ENCODE assay signal across 1 cellular context in genomic region chr4:143225167-143225566, GRCh38.
TF ChIP-seq lines count a peak whose summit lies in the region.

No MANE protein-coding gene starts in this region.

TF ChIP-seq in HepG2, 621 proteins besides CTCF, POLR2A, EP300 and RAD21 (continued from another document and continues in another):
- no peak for TF ChIP-seq DZIP1 (CRISPR knock-in tag; IDR thresholded peaks at IDR 0.05)
- no peak for TF ChIP-seq REST (IDR thresholded peaks at IDR 0.05; ENCODE audit: borderline replicate concordance in 1 of 2, low read depth in 1 of 2, low read length in 2 of 2)
- TF ChIP-seq HNRNPLL (IDR thresholded peaks at IDR 0.05; ENCODE audit: low read depth, low read length, poor library complexity, severe bottlenecking): no peak
- 0 out of 2 replicates have a peak, but pooled peaks have one; percentile 37 for TF ChIP-seq SIX1 (CRISPR knock-in tag; IDR thresholded peaks at IDR 0.05; ENCODE audit: borderline replicate concordance)
- peak; percentile 55 for TF ChIP-seq NFIC (IDR thresholded peaks at IDR 0.05; ENCODE audit: low read length)
- TF ChIP-seq ONECUT2 (CRISPR knock-in tag; IDR thresholded peaks at IDR 0.05): no peak
- no peak for TF ChIP-seq POLR2AphosphoS5 (IDR thresholded peaks at IDR 0.05; ENCODE audit: low read depth, low read length)
- TF ChIP-seq NR2F2 (IDR thresholded peaks at IDR 0.05; ENCODE audit: borderline replicate concordance, low read depth): peak; percentile 85
- no peak for TF ChIP-seq FOXC1 (CRISPR knock-in tag; IDR thresholded peaks at IDR 0.05; ENCODE audit: borderline replicate concordance)
- peak; percentile 66 for TF ChIP-seq ELF3 (CRISPR knock-in tag; IDR thresholded peaks at IDR 0.05)
- no peak for TF ChIP-seq SRSF4 (IDR thresholded peaks at IDR 0.05; ENCODE audit: low read depth, low read length, poor library complexity, severe bottlenecking)
- TF ChIP-seq CCAR2 (optimal IDR thresholded peaks at IDR 0.05; ENCODE audit: low read depth, low read length): no peak
- no peak for TF ChIP-seq ZNF318 (CRISPR knock-in tag; IDR thresholded peaks at IDR 0.05)
- TF ChIP-seq NFAT5 (CRISPR knock-in tag; IDR thresholded peaks at IDR 0.05): no peak
- TF ChIP-seq ZKSCAN8 (CRISPR knock-in tag; IDR thresholded peaks at IDR 0.05; ENCODE audit: borderline replicate concordance): peak; percentile 85; the same call in 1 of the 2 replicates
- TF ChIP-seq KAT8 (CRISPR knock-in tag; IDR thresholded peaks at IDR 0.05): peak; percentile 86
- peak; percentile 63; the same call in 1 of the 2 replicates for TF ChIP-seq HMG20B (CRISPR knock-in tag; conservative IDR thresholded peaks at IDR 0.05)
- 0 out of 2 replicates have a peak, but pooled peaks have one; percentile 36 for TF ChIP-seq ZBTB21 (CRISPR knock-in tag; IDR thresholded peaks at IDR 0.05)
- TF ChIP-seq ZMAT3 (CRISPR knock-in tag; conservative IDR thresholded peaks at IDR 0.05): no peak
- TF ChIP-seq ZNF652 (CRISPR knock-in tag; IDR thresholded peaks at IDR 0.05; ENCODE audit: borderline replicate concordance, low read depth): peak; percentile 38; the same call in 1 of the 2 replicates
- TF ChIP-seq IRF2 (CRISPR knock-in tag; IDR thresholded peaks at IDR 0.05): peak; percentile 81
- peak; percentile 58; the same call in 1 of the 2 replicates for TF ChIP-seq ATF1 (CRISPR knock-in tag; IDR thresholded peaks at IDR 0.05)
- no peak for TF ChIP-seq KLF9 (CRISPR knock-in tag; IDR thresholded peaks at IDR 0.05; ENCODE audit: low read depth)
- TF ChIP-seq HMGXB4 (CRISPR knock-in tag; IDR thresholded peaks at IDR 0.05; ENCODE audit: borderline replicate concordance in 1 of 2, low read depth in 1 of 2): 0 out of 4 replicates have a peak, but pooled peaks of 1 of the 2 experiments have one; percentile 44
- TF ChIP-seq ZNF326 (CRISPR knock-in tag; IDR thresholded peaks at IDR 0.05; ENCODE audit: borderline replicate concordance): no peak
- TF ChIP-seq GABPA (IDR thresholded peaks at IDR 0.05; ENCODE audit: low read depth, low read length): no peak
- peak; percentile 50 for TF ChIP-seq GABPA (CRISPR knock-in tag; IDR thresholded peaks at IDR 0.05; ENCODE audit: low read depth)
- TF ChIP-seq RXRB (CRISPR knock-in tag; IDR thresholded peaks at IDR 0.05; ENCODE audit: borderline replicate concordance): peak; percentile 86
- no peak for TF ChIP-seq ZNF775 (CRISPR knock-in tag; IDR thresholded peaks at IDR 0.05; ENCODE audit: borderline replicate concordance)
- TF ChIP-seq RCOR2 (CRISPR knock-in tag; IDR thresholded peaks at IDR 0.05): peak; percentile 86
- TF ChIP-seq MED13 (CRISPR knock-in tag; IDR thresholded peaks at IDR 0.05): 0 out of 2 replicates have a peak, but pooled peaks have one; percentile 46
- peak; percentile 85; the same call in 1 of the 2 replicates for TF ChIP-seq MIER2 (CRISPR knock-in tag; IDR thresholded peaks at IDR 0.05)
- no peak for TF ChIP-seq ZNF761 (CRISPR knock-in tag; conservative IDR thresholded peaks at IDR 0.05)
- no peak for TF ChIP-seq CENPT (CRISPR knock-in tag; IDR thresholded peaks at IDR 0.05; ENCODE audit: low read depth)
- no peak for TF ChIP-seq PAX8 (CRISPR knock-in tag; IDR thresholded peaks at IDR 0.05; ENCODE audit: borderline replicate concordance)
- no peak for TF ChIP-seq KAT7 (CRISPR knock-in tag; IDR thresholded peaks at IDR 0.05; ENCODE audit: borderline replicate concordance)
- no peak for TF ChIP-seq ZNF766 (CRISPR knock-in tag; IDR thresholded peaks at IDR 0.05; ENCODE audit: borderline replicate concordance)
- TF ChIP-seq IRF9 (CRISPR knock-in tag; IDR thresholded peaks at IDR 0.05; ENCODE audit: borderline replicate concordance): no peak
